Comparison of ENCODE assay signal across 1 cellular context in genomic region chr19:5961969-5962945, GRCh38.
A peak's percentile ranks its signal among the peaks of the same experiment; 100 is the strongest.
TF ChIP-seq lines count a peak whose summit lies in the region.

No MANE protein-coding gene starts in this region.

TF ChIP-seq in HepG2, 621 proteins besides CTCF, POLR2A, EP300 and RAD21 (continued from another document and continues in another):
- peak; percentile 84; the same call in 1 of the 2 replicates for TF ChIP-seq ZNF142 (CRISPR knock-in tag; IDR thresholded peaks at IDR 0.05)
- TF ChIP-seq HOMEZ (CRISPR knock-in tag; IDR thresholded peaks at IDR 0.05; ENCODE audit: low read depth): peak; percentile 41; the same call in 1 of the 2 replicates
- TF ChIP-seq BCL6 (CRISPR knock-in tag; IDR thresholded peaks at IDR 0.05): peak; percentile 63
- no peak for TF ChIP-seq KLF9 (CRISPR knock-in tag; IDR thresholded peaks at IDR 0.05; ENCODE audit: low read depth)
- peak; percentile 84; the same call in 1 of the 2 replicates for TF ChIP-seq TSC22D2 (CRISPR knock-in tag; IDR thresholded peaks at IDR 0.05; ENCODE audit: borderline replicate concordance)
- TF ChIP-seq TFDP1 (CRISPR knock-in tag; IDR thresholded peaks at IDR 0.05; ENCODE audit: borderline replicate concordance): peak; percentile 70; the same call in 1 of the 2 replicates
- peak; percentile 84; the same call in 1 of the 2 replicates for TF ChIP-seq ZGPAT (CRISPR knock-in tag; IDR thresholded peaks at IDR 0.05)
- no peak for TF ChIP-seq KIAA2018 (CRISPR knock-in tag; IDR thresholded peaks at IDR 0.05; ENCODE audit: borderline replicate concordance)
- TF ChIP-seq GPN1 (CRISPR knock-in tag; IDR thresholded peaks at IDR 0.05; ENCODE audit: borderline replicate concordance): no peak; the same call in 1 of the 2 replicates
- TF ChIP-seq REST (IDR thresholded peaks at IDR 0.05; ENCODE audit: borderline replicate concordance in 1 of 2, low read depth in 1 of 2, low read length in 2 of 2): peak in 1 of 2 experiments; percentile 12; a peak in 1 of 4 replicates
- peak; percentile 58; the same call in 1 of the 2 replicates for TF ChIP-seq ZFP41 (CRISPR knock-in tag; IDR thresholded peaks at IDR 0.05; ENCODE audit: borderline replicate concordance)
- TF ChIP-seq THRA (CRISPR knock-in tag; IDR thresholded peaks at IDR 0.05; ENCODE audit: borderline replicate concordance): peak; percentile 43; the same call in 1 of the 2 replicates
- TF ChIP-seq TOE1 (CRISPR knock-in tag; IDR thresholded peaks at IDR 0.05): no peak
- peak; percentile 91; the same call in 1 of the 2 replicates for TF ChIP-seq STAT6 (CRISPR knock-in tag; IDR thresholded peaks at IDR 0.05; ENCODE audit: borderline replicate concordance)
- TF ChIP-seq ZNF282 (IDR thresholded peaks at IDR 0.05; ENCODE audit: partially characterized antibody): no peak
- TF ChIP-seq ZNF776 (CRISPR knock-in tag; IDR thresholded peaks at IDR 0.05): no peak
- TF ChIP-seq NFATC3 (CRISPR knock-in tag; IDR thresholded peaks at IDR 0.05): no peak
- peak; percentile 26 for TF ChIP-seq KDM4B (CRISPR knock-in tag; IDR thresholded peaks at IDR 0.05)
- no peak for TF ChIP-seq ZNF75D (CRISPR knock-in tag; IDR thresholded peaks at IDR 0.05; ENCODE audit: borderline replicate concordance)
- no peak for TF ChIP-seq PAWR (CRISPR knock-in tag; IDR thresholded peaks at IDR 0.05; ENCODE audit: borderline replicate concordance)
- TF ChIP-seq SRSF4 (IDR thresholded peaks at IDR 0.05; ENCODE audit: low read depth, low read length, poor library complexity, severe bottlenecking): no peak
